In genomic region chr2:97966545-97967215, GRCh38 we compare ENCODE assay signal across 1 cellular context.
TF ChIP-seq lines count a peak whose summit lies in the region.

No MANE protein-coding gene starts in this region.

TF ChIP-seq in WTC11, 78 proteins besides CTCF, POLR2A, EP300 and RAD21 (continued from another document):
- TF ChIP-seq, protein P1, sequence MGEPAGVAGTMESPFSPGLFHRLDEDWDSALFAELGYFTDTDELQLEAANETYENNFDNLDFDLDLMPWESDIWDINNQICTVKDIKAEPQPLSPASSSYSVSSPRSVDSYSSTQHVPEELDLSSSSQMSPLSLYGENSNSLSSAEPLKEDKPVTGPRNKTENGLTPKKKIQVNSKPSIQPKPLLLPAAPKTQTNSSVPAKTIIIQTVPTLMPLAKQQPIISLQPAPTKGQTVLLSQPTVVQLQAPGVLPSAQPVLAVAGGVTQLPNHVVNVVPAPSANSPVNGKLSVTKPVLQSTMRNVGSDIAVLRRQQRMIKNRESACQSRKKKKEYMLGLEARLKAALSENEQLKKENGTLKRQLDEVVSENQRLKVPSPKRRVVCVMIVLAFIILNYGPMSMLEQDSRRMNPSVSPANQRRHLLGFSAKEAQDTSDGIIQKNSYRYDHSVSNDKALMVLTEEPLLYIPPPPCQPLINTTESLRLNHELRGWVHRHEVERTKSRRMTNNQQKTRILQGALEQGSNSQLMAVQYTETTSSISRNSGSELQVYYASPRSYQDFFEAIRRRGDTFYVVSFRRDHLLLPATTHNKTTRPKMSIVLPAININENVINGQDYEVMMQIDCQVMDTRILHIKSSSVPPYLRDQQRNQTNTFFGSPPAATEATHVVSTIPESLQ (CRISPR knock-in tag; IDR thresholded peaks at IDR 0.05): no peak
- TF ChIP-seq RELA (CRISPR knock-in tag; IDR thresholded peaks at IDR 0.05; ENCODE audit: borderline replicate concordance) (no peak), ZNF396 (CRISPR knock-in tag; IDR thresholded peaks at IDR 0.05; ENCODE audit: borderline replicate concordance) (no peak), AFF4 (CRISPR knock-in tag; IDR thresholded peaks at IDR 0.05; ENCODE audit: borderline replicate concordance) (no peak), MAX (CRISPR knock-in tag; IDR thresholded peaks at IDR 0.05) (no peak), GABPB1 (CRISPR knock-in tag; IDR thresholded peaks at IDR 0.05) (no peak), FOXJ3 (CRISPR knock-in tag; IDR thresholded peaks at IDR 0.05; ENCODE audit: borderline replicate concordance) (no peak), ZNF317 (CRISPR knock-in tag; IDR thresholded peaks at IDR 0.05; ENCODE audit: borderline replicate concordance, low read depth) (no peak), E2F1 (CRISPR knock-in tag; IDR thresholded peaks at IDR 0.05) (no peak)
- TF ChIP-seq, protein P2, sequence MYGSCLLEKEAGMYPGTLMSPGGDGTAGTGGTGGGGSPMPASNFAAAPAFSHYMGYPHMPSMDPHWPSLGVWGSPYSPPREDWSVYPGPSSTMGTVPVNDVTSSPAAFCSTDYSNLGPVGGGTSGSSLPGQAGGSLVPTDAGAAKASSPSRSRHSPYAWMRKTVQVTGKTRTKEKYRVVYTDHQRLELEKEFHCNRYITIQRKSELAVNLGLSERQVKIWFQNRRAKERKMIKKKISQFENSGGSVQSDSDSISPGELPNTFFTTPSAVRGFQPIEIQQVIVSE (CRISPR knock-in tag; IDR thresholded peaks at IDR 0.05; ENCODE audit: borderline replicate concordance): no peak
- TF ChIP-seq, protein P3, sequence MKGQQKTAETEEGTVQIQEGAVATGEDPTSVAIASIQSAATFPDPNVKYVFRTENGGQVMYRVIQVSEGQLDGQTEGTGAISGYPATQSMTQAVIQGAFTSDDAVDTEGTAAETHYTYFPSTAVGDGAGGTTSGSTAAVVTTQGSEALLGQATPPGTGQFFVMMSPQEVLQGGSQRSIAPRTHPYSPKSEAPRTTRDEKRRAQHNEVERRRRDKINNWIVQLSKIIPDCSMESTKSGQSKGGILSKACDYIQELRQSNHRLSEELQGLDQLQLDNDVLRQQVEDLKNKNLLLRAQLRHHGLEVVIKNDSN (CRISPR knock-in tag; IDR thresholded peaks at IDR 0.05): no peak
